ENCODE assay signal across 11 cellular contexts in the genomic region with DNA sequence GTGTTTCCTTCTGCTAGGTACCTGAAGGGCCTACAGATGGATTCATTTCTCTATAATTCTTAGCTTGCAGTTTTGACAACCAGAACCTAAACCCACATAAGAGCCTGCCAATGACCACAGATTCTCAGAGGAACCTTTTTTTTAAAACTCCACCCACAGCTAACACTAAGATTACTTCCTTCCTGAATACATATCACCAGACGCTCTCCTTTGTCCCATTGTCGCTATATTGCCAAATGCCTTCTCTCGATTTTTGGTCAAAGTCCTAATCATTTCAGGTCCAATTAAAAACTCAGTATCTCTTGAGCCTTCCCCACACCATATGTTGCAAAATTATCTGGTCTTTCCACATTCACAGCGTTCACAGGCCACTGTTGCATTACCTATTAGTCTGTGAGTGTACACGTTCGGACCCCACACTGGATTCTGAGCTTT. TPM values are rescaled to one million over a fixed set of nuclear protein-coding genes. Genes with fewer than 3 reads are reported as not detected.
DNase-seq lines count a peak whose midpoint lies in the region; ATAC-seq and TF ChIP-seq lines count a peak whose summit lies in the region.
"Had no signal": no experiment of that assay in that cellular context is flagged by ENCODE, and none has a peak within 500 bp of the region (broad histone marks: within the 10 kb centered on the region; RNA-seq: fewer than 3 reads in every experiment).

No MANE protein-coding gene starts in this region.

- CTCF ChIA-PET in activated CD4-positive, alpha-beta T cell treated with anti-CD3 and anti-CD28 coated beads, Interleukin-2, amount 10 ng/mL, durations not matched to agents 7 days and 5 days (lab: Charles Lee): interaction anchor here (0.8 to 2.3 kb wide), 2 partner anchors 10 to 42 kb away, joined by 3 to 11 read pairs; no protein-coding TSS in a partner anchor

- peak; percentile 81 for DNase-seq in activated CD4-positive, alpha-beta T cell treated with anti-CD3 and anti-CD28 coated beads, Interleukin-2, amount 10 ng/mL, durations not matched to agents 7 days and 5 days
- no peak for DNase-seq in activated CD4-positive, alpha-beta T cell treated with anti-CD3 and anti-CD28 coated beads for 4 hours
- DNase-seq in Kasumi-1 (lab: John Stamatoyannopoulos, UW) (peak; percentile 77 to 82), type B pancreatic cell (ENCODE audit: extremely low spot score, unreplicated experiment) (no peak), NCI-H446 treated with DMSO at 0.1 percent for 48 hours (lab: John Stamatoyannopoulos, UW) (no peak), NCI-H1417 treated with DMSO at 0.1 percent for 48 hours (lab: John Stamatoyannopoulos, UW) (no peak)
- no peak for DNase-seq in stimulated activated effector memory CD8-positive, alpha-beta T cell treated with anti-CD3 and anti-CD28 coated beads, Interleukin-12 subunit alpha, Interleukin-12 subunit beta, amount 100 ng/mL, for 72 hours (ENCODE audit: low spot score in 2 of 2)
- DNase-seq: NCI-H510A treated with DMSO at 0.1 percent for 48 hours had no signal

- peaks cover 46% of the 10 kb centered on the region for H3K36me3 Mint-ChIP-seq in activated CD4-positive, alpha-beta T cell treated with anti-CD3 and anti-CD28 coated beads, Interleukin-2, amount 10 ng/mL, durations not matched to agents 7 days and 5 days (ENCODE audit: low read depth)
- H3K36me3 Mint-ChIP-seq in activated T-helper 17 cell treated with anti-CD3 and anti-CD28 coated beads, Interleukin-2, amount 50 U/mL, for 72 hours (ENCODE audit: low read depth): no peaks in the 10 kb centered on the region
- H3K36me3 Mint-ChIP-seq in stimulated activated effector memory CD8-positive, alpha-beta T cell treated with anti-CD3 and anti-CD28 coated beads, Interleukin-12 subunit alpha, Interleukin-12 subunit beta, amount 100 ng/mL, for 72 hours: no peaks in the 10 kb centered on the region
- peaks cover 22% of the 10 kb centered on the region for H3K36me3 Mint-ChIP-seq in type B pancreatic cell

- peaks cover 7% of the 10 kb centered on the region for H3K9me3 Mint-ChIP-seq in activated CD4-positive, alpha-beta T cell treated with anti-CD3 and anti-CD28 coated beads, Interleukin-2, amount 10 ng/mL, durations not matched to agents 7 days and 5 days
- no peaks in the 10 kb centered on the region for H3K9me3 Mint-ChIP-seq in activated T-helper 17 cell treated with anti-CD3 and anti-CD28 coated beads, Interleukin-2, amount 50 U/mL, for 72 hours
- peaks cover 4% of the 10 kb centered on the region for H3K9me3 Mint-ChIP-seq in stimulated activated effector memory CD8-positive, alpha-beta T cell treated with anti-CD3 and anti-CD28 coated beads, Interleukin-12 subunit alpha, Interleukin-12 subunit beta, amount 100 ng/mL, for 72 hours
- no peaks in the 10 kb centered on the region for H3K9me3 Mint-ChIP-seq in type B pancreatic cell

- H3K4me1 Mint-ChIP-seq in activated CD4-positive, alpha-beta T cell treated with anti-CD3 and anti-CD28 coated beads, Interleukin-2, amount 10 ng/mL, durations not matched to agents 7 days and 5 days: peaks cover 61% of the 10 kb centered on the region
- peaks cover 23% of the 10 kb centered on the region for H3K4me1 Mint-ChIP-seq in activated T-helper 17 cell treated with anti-CD3 and anti-CD28 coated beads, Interleukin-2, amount 50 U/mL, for 72 hours
- H3K4me1 Mint-ChIP-seq in stimulated activated effector memory CD8-positive, alpha-beta T cell treated with anti-CD3 and anti-CD28 coated beads, Interleukin-12 subunit alpha, Interleukin-12 subunit beta, amount 100 ng/mL, for 72 hours: peaks cover 43% of the 10 kb centered on the region
- no peaks in the 10 kb centered on the region for H3K4me1 Mint-ChIP-seq in type B pancreatic cell (ENCODE audit: unreplicated experiment)

- ATAC-seq in activated T-helper 17 cell treated with anti-CD3 and anti-CD28 coated beads, Interleukin-2, amount 50 U/mL, for 72 hours (replicated peaks): peak; percentile 87
- ATAC-seq in stimulated activated effector memory CD8-positive, alpha-beta T cell treated with anti-CD3 and anti-CD28 coated beads, Interleukin-12 subunit alpha, Interleukin-12 subunit beta, amount 100 ng/mL, for 72 hours: peak; percentile 72
- ATAC-seq: sciatic nerve, SK-N-SH treated with all-trans-retinoic acid at 6 μM for 48 hours had no signal

- peak overlapping the region; percentile 87 for H3K27ac Mint-ChIP-seq in activated CD4-positive, alpha-beta T cell treated with anti-CD3 and anti-CD28 coated beads, Interleukin-2, amount 10 ng/mL, durations not matched to agents 7 days and 5 days
- H3K27ac Mint-ChIP-seq in activated T-helper 17 cell treated with anti-CD3 and anti-CD28 coated beads, Interleukin-2, amount 50 U/mL, for 72 hours: peak overlapping the region; percentile 28
- peak overlapping the region; percentile 3 for H3K27ac Mint-ChIP-seq in stimulated activated effector memory CD8-positive, alpha-beta T cell treated with anti-CD3 and anti-CD28 coated beads, Interleukin-12 subunit alpha, Interleukin-12 subunit beta, amount 100 ng/mL, for 72 hours
- no peak overlapping the region for H3K27ac Mint-ChIP-seq in type B pancreatic cell

- POLR2A ChIA-PET in activated CD4-positive, alpha-beta T cell treated with anti-CD3 and anti-CD28 coated beads, Interleukin-2, amount 10 ng/mL, durations not matched to agents 7 days and 5 days (lab: Charles Lee): interaction anchor here (0.7 to 1.3 kb wide), 2 partner anchors 9 to 11 kb away, joined by 3 read pairs; no protein-coding TSS in a partner anchor

- H3K27me3 Mint-ChIP-seq in activated CD4-positive, alpha-beta T cell treated with anti-CD3 and anti-CD28 coated beads, Interleukin-2, amount 10 ng/mL, durations not matched to agents 7 days and 5 days: no peaks in the 10 kb centered on the region
- H3K27me3 Mint-ChIP-seq in activated T-helper 17 cell treated with anti-CD3 and anti-CD28 coated beads, Interleukin-2, amount 50 U/mL, for 72 hours: no peaks in the 10 kb centered on the region
- H3K27me3 Mint-ChIP-seq in type B pancreatic cell: no peaks in the 10 kb centered on the region

- no peak for TF ChIP-seq CTCF in type B pancreatic cell (conservative IDR thresholded peaks at IDR 0.05)

- peak overlapping the region; percentile 67 for H3K4me3 Mint-ChIP-seq in activated CD4-positive, alpha-beta T cell treated with anti-CD3 and anti-CD28 coated beads, Interleukin-2, amount 10 ng/mL, durations not matched to agents 7 days and 5 days
- H3K4me3 Mint-ChIP-seq in activated T-helper 17 cell treated with anti-CD3 and anti-CD28 coated beads, Interleukin-2, amount 50 U/mL, for 72 hours: peak overlapping the region; percentile 61
- peak overlapping the region; percentile 9 for H3K4me3 Mint-ChIP-seq in stimulated activated effector memory CD8-positive, alpha-beta T cell treated with anti-CD3 and anti-CD28 coated beads, Interleukin-12 subunit alpha, Interleukin-12 subunit beta, amount 100 ng/mL, for 72 hours
- no peak overlapping the region for H3K4me3 Mint-ChIP-seq in type B pancreatic cell

RNA-seq across cellular contexts. Expression of a gene that starts 12.4 kb away (rescaled TPM):
- 10 to 100 TPM; 24.4 to 26.6 TPM for total RNA-seq in activated CD4-positive, alpha-beta T cell treated with anti-CD3 and anti-CD28 coated beads, Interleukin-2, amount 10 ng/mL, durations not matched to agents 7 days and 5 days
- 10 to 100 TPM; 12.2 to 15.4 TPM for total RNA-seq in activated T-helper 17 cell treated with anti-CD3 and anti-CD28 coated beads, Interleukin-2, amount 50 U/mL, for 72 hours
- 34.7 and 47.2 TPM in 2 replicates for total RNA-seq in type B pancreatic cell (ENCODE audit: low replicate concordance)

Comparison
In these comparisons a context has a peak if more than half of its experiments do, and no peak if none do; other contexts are left out.
1. DNase-seq: peak in activated CD4-positive, alpha-beta T cell treated with anti-CD3 and anti-CD28 coated beads, Interleukin-2, amount 10 ng/mL, durations not matched to agents 7 days and 5 days (single experiment) and Kasumi-1 (2 of 2); none in activated CD4-positive, alpha-beta T cell treated with anti-CD3 and anti-CD28 coated beads for 4 hours (0 of 2), stimulated activated effector memory CD8-positive, alpha-beta T cell treated with anti-CD3 and anti-CD28 coated beads, Interleukin-12 subunit alpha, Interleukin-12 subunit beta, amount 100 ng/mL, for 72 hours (0 of 2), type B pancreatic cell (single experiment), NCI-H446 treated with DMSO at 0.1 percent for 48 hours (single experiment) and NCI-H1417 treated with DMSO at 0.1 percent for 48 hours (single experiment).